ENCODE assay signal across 18 cellular contexts in genomic region chr2:121340926-121341325, GRCh38. TPM values are rescaled to one million over a fixed set of nuclear protein-coding genes. Genes with fewer than 3 reads are reported as not detected.
DNase-seq lines count a peak whose midpoint lies in the region; ATAC-seq and TF ChIP-seq lines count a peak whose summit lies in the region.
"Had no signal": no experiment of that assay in that cellular context is flagged by ENCODE, and none has a peak within 500 bp of the region (broad histone marks: within the 10 kb centered on the region; RNA-seq: fewer than 3 reads in every experiment).

No MANE protein-coding gene starts in this region.

- no peak for TF ChIP-seq CTCF in Caco-2 (IDR thresholded peaks at IDR 0.05; ENCODE audit: insufficient read depth in 1 of 2, low read depth in 1 of 2, low read length in 1 of 2, severe bottlenecking in 1 of 2, unreplicated experiment in 1 of 2)
- TF ChIP-seq CTCF in endodermal cell (conservative IDR thresholded peaks at IDR 0.05), result peak; percentile 20
- TF ChIP-seq CTCF in nephron progenitor cell (IDR thresholded peaks at IDR 0.05), result no peak

- CTCF ChIA-PET in Caco-2 (lab: Charles Lee), result no interaction called here

- intact Hi-C loops in Caco-2 (cut with micrococcal nuclease; ENCODE audit: unreplicated experiment), result no loop called here

- H3K27ac ChIP-seq in endodermal cell (ENCODE audit: low read depth, low read length), result no peak overlapping the region

- WGBS in endodermal cell (ENCODE audit: insufficient coverage in 1 of 2, insufficient read length in 1 of 2), 2 experiments, result 78 to 89% methylated on average over 2 to 4 of the region's 4 CpGs

- H3K9me3 Mint-ChIP-seq in activated T-cell treated with anti-CD3 and anti-CD28 coated beads, Interleukin-2, amount 50 U/mL, for 72 hours, result no peaks in the 10 kb centered on the region
- H3K9me3 Mint-ChIP-seq in Caco-2 (ENCODE audit: unreplicated experiment) (no peaks in the 10 kb centered on the region), endodermal cell (peaks cover 4% of the 10 kb centered on the region), nephron progenitor cell (no peaks in the 10 kb centered on the region)
- no peaks in the 10 kb centered on the region for H3K9me3 Mint-ChIP-seq in T-helper 2 cell treated with Interferon-gamma antibody and Interleukin-4, amounts not matched to agents 5 μg/mL and 100 μg/mL, for 36 hours

- POLR2A ChIA-PET in Caco-2 (lab: Charles Lee), result no interaction called here

- no peak for DNase-seq in activated T-cell treated with anti-CD3 and anti-CD28 coated beads, Interleukin-2, amount 50 U/mL, for 72 hours
- DNase-seq in activated T-cell treated with anti-CD3 and anti-CD28 coated beads, Interleukin-2, amount 50 U/mL, for 48 hours, result no peak
- DNase-seq in Caco-2 (no peak), endodermal cell (no peak), nephron progenitor cell (no peak)
- DNase-seq in T-helper 2 cell treated with Interferon-gamma antibody and Interleukin-4, amounts not matched to agents 5 μg/mL and 100 μg/mL, for 36 hours (ENCODE audit: low spot score), result no peak
- DNase-seq: KBM-7, MG63, NCI-H1105 treated with DMSO at 0.1 percent for 48 hours, NCI-H146, NCI-H1930, NCI-H2107, NCI-H446, NCI-H524 treated with DMSO at 0.1 percent for 48 hours, NCI-H774, PC-3 had no signal

- H3K27ac Mint-ChIP-seq in activated T-cell treated with anti-CD3 and anti-CD28 coated beads, Interleukin-2, amount 50 U/mL, for 72 hours, result peak overlapping the region; percentile 36
- H3K27ac Mint-ChIP-seq in Caco-2 (ENCODE audit: unreplicated experiment) (peak overlapping the region; percentile 7), endodermal cell (peak overlapping the region; percentile 27), nephron progenitor cell (peak overlapping the region; percentile 8)
- no peak overlapping the region for H3K27ac Mint-ChIP-seq in T-helper 2 cell treated with Interferon-gamma antibody and Interleukin-4, amounts not matched to agents 5 μg/mL and 100 μg/mL, for 36 hours

- peaks cover under 1% of the 10 kb centered on the region; the same call in 1 of the 2 replicates for H3K4me1 ChIP-seq in Caco-2
- H3K4me1 ChIP-seq in endodermal cell (ENCODE audit: control insufficient read depth, insufficient read depth, low read length), result no peaks in the 10 kb centered on the region

- H3K36me3 ChIP-seq in Caco-2 (ENCODE audit: control insufficient read depth, insufficient read depth, low read length) (no peaks in the 10 kb centered on the region; the same call in 1 of the 2 replicates), endodermal cell (ENCODE audit: control insufficient read depth, insufficient read depth, low read length) (peaks cover 70% of the 10 kb centered on the region)

- no peaks in the 10 kb centered on the region for H3K27me3 Mint-ChIP-seq in activated T-cell treated with anti-CD3 and anti-CD28 coated beads, Interleukin-2, amount 50 U/mL, for 72 hours (ENCODE audit: low read depth)
- no peaks in the 10 kb centered on the region for H3K27me3 Mint-ChIP-seq in Caco-2 (ENCODE audit: insufficient read depth, unreplicated experiment)
- H3K27me3 Mint-ChIP-seq in endodermal cell (ENCODE audit: insufficient read depth), result no peaks in the 10 kb centered on the region
- no peaks in the 10 kb centered on the region for H3K27me3 Mint-ChIP-seq in nephron progenitor cell (ENCODE audit: low read depth, poor library complexity)
- no peaks in the 10 kb centered on the region for H3K27me3 Mint-ChIP-seq in T-helper 2 cell treated with Interferon-gamma antibody and Interleukin-4, amounts not matched to agents 5 μg/mL and 100 μg/mL, for 36 hours (ENCODE audit: low read depth)

- ATAC-seq in activated T-cell treated with anti-CD3 and anti-CD28 coated beads, Interleukin-2, amount 50 U/mL, for 72 hours (replicated peaks in 1 of 2), result no peak
- ATAC-seq in GM18498 (IDR thresholded peaks at IDR 0.05; ENCODE audit: unreplicated experiment) (no peak), HG03571 (IDR thresholded peaks at IDR 0.05; ENCODE audit: unreplicated experiment) (no peak)
- ATAC-seq: PC-3 had no signal

- no TSS peak for BruUV-seq in Caco-2 (replicated peaks; lab: Mats Ljungman, UMichigan)

- no peak overlapping the region for H3K9ac ChIP-seq in endodermal cell (ENCODE audit: extremely low read depth, low read length, poor library complexity, severe bottlenecking)

- no peak overlapping the region for H3K4me3 ChIP-seq in Caco-2 (ENCODE audit: low read depth, low read length)
- no peak overlapping the region for H3K4me3 ChIP-seq in endodermal cell (ENCODE audit: low read length)
- H3K4me3 ChIP-seq: MG63 had no signal

- no peak overlapping the region for H3K4me3 Mint-ChIP-seq in activated T-cell treated with anti-CD3 and anti-CD28 coated beads, Interleukin-2, amount 50 U/mL, for 72 hours
- H3K4me3 Mint-ChIP-seq in Caco-2 (ENCODE audit: unreplicated experiment) (no peak overlapping the region), endodermal cell (no peak overlapping the region), nephron progenitor cell (no peak overlapping the region)
- H3K4me3 Mint-ChIP-seq in T-helper 2 cell treated with Interferon-gamma antibody and Interleukin-4, amounts not matched to agents 5 μg/mL and 100 μg/mL, for 36 hours, result no peak overlapping the region

- H3K27me3 ChIP-seq in Caco-2 (replicated peaks; ENCODE audit: control insufficient read depth, insufficient read depth, low read length), result no peaks in the 10 kb centered on the region
- no peaks in the 10 kb centered on the region for H3K27me3 ChIP-seq in endodermal cell (ENCODE audit: control insufficient read depth, insufficient read depth, low read length, poor library complexity, severe bottlenecking)
- H3K27me3 ChIP-seq: MG63 had no signal

- H3K4me1 Mint-ChIP-seq in activated T-cell treated with anti-CD3 and anti-CD28 coated beads, Interleukin-2, amount 50 U/mL, for 72 hours (ENCODE audit: low read depth), result no peaks in the 10 kb centered on the region
- H3K4me1 Mint-ChIP-seq in Caco-2 (ENCODE audit: low read depth, unreplicated experiment) (no peaks in the 10 kb centered on the region), endodermal cell (no peaks in the 10 kb centered on the region), nephron progenitor cell (peaks cover 28% of the 10 kb centered on the region)
- H3K4me1 Mint-ChIP-seq in T-helper 2 cell treated with Interferon-gamma antibody and Interleukin-4, amounts not matched to agents 5 μg/mL and 100 μg/mL, for 36 hours (ENCODE audit: low read depth), result no peaks in the 10 kb centered on the region

- H3K9me3 ChIP-seq in Caco-2 (no peaks in the 10 kb centered on the region), endodermal cell (ENCODE audit: control insufficient read depth, low read length) (no peaks in the 10 kb centered on the region)
- H3K9me3 ChIP-seq: MG63 had no signal

- H3K36me3 Mint-ChIP-seq in activated T-cell treated with anti-CD3 and anti-CD28 coated beads, Interleukin-2, amount 50 U/mL, for 72 hours (ENCODE audit: insufficient read depth in 2 of 2), result peaks cover 19% of the 10 kb centered on the region in 2 donors
- H3K36me3 Mint-ChIP-seq in Caco-2 (ENCODE audit: insufficient read depth, unreplicated experiment), result peaks cover 26% of the 10 kb centered on the region
- peaks cover 65% of the 10 kb centered on the region for H3K36me3 Mint-ChIP-seq in endodermal cell (ENCODE audit: low read depth)
- peaks cover 67% of the 10 kb centered on the region for H3K36me3 Mint-ChIP-seq in nephron progenitor cell (ENCODE audit: low read depth)
- H3K36me3 Mint-ChIP-seq in T-helper 2 cell treated with Interferon-gamma antibody and Interleukin-4, amounts not matched to agents 5 μg/mL and 100 μg/mL, for 36 hours (ENCODE audit: low read depth), result peaks cover 15% of the 10 kb centered on the region

RNA-seq across cellular contexts. Expression of gene TFCP2L1, which starts 55.9 kb away (rescaled TPM):
- total RNA-seq in activated T-cell treated with anti-CD3 and anti-CD28 coated beads, Interleukin-2, amount 50 U/mL, for 72 hours, result under 1 TPM; 0.10 to 0.16 TPM
- 17.8 and 18.4 TPM in 2 replicates for total RNA-seq in Caco-2 (2022)
- 1 to 10 TPM; 3.3 to 4.3 TPM for total RNA-seq in endodermal cell
- polyA plus RNA-seq in endodermal cell (2013, experiment 1 of 2), result 0.28 TPM
- polyA plus RNA-seq in endodermal cell (2013, experiment 2 of 2), result 0.21 TPM
